Comparison of ENCODE assay signal across 8 cellular contexts in genomic region chr15:83010709-83011270, GRCh38. TPM values are rescaled to one million over a fixed set of nuclear protein-coding genes. Genes with fewer than 3 reads are reported as not detected.
A peak's percentile ranks its signal among the peaks of the same experiment; 100 is the strongest.
DNase-seq lines count a peak whose midpoint lies in the region; ATAC-seq, FAIRE-seq and TF ChIP-seq lines count a peak whose summit lies in the region.

No MANE protein-coding gene starts in this region.

- H4K20me1 ChIP-seq in keratinocyte (ENCODE audit: control insufficient read depth, extremely low read depth, insufficient read depth, low read length), result no peaks in the 10 kb centered on the region

- peak overlapping the region; percentile 87 for H3K27ac Mint-ChIP-seq in activated B cell treated with CpG ODN at 0.5 μM for 24 hours

- H3K9me3 ChIP-seq in keratinocyte (ENCODE audit: control insufficient read depth, low read depth, low read length), result no peaks in the 10 kb centered on the region

- no peaks in the 10 kb centered on the region for H3K27me3 ChIP-seq in keratinocyte (ENCODE audit: control insufficient read depth, extremely low read depth, insufficient read depth, low read length)

- H3K4me3 Mint-ChIP-seq in activated B cell treated with CpG ODN at 0.5 μM for 24 hours, result peak overlapping the region; percentile 97

- H3K4me3 ChIP-seq in keratinocyte (ENCODE audit: control insufficient read depth in 2 of 3, extremely low read depth in 1 of 3, insufficient read depth in 2 of 3, low read depth in 1 of 3, low read length in 3 of 3), result peak overlapping the region; percentile 77 to 94 (median 86)

- peak overlapping the region; percentile 93 for H3K4me2 ChIP-seq in keratinocyte (ENCODE audit: control insufficient read depth, extremely low read depth, insufficient read depth, low read depth, low read length)

- peak; percentile 20 for FAIRE-seq in keratinocyte (lab: Jason Lieb, UNC)

- TF ChIP-seq CTCF in activated B cell treated with CpG ODN at 0.5 μM for 24 hours (IDR thresholded peaks at IDR 0.05), result no peak
- TF ChIP-seq CTCF in keratinocyte (optimal IDR thresholded peaks at IDR 0.05 in 1 of 3, IDR thresholded peaks at IDR 0.05 in 1 of 3, conservative IDR thresholded peaks at IDR 0.05 in 1 of 3; ENCODE audit: extremely low read depth in 1 of 3, insufficient read depth in 2 of 3, low read length in 3 of 3), result peak; percentile 89 to 97 (median 96)

- H2AFZ ChIP-seq in keratinocyte (ENCODE audit: control insufficient read depth, low read length), result peak overlapping the region; percentile 92

- intact Hi-C loops in activated B cell treated with CpG ODN at 0.5 μM for 24 hours (cut with micrococcal nuclease), result loop anchor here (1.0 to 5.0 kb wide), 10 partner anchors 10 to 547 kb away; partner anchors contain the start of genes RAMAC, RPS17, TM6SF1 and WHAMM

- peaks cover 9 to 15% of the 10 kb centered on the region in 2 experiments for H3K36me3 ChIP-seq in keratinocyte (ENCODE audit: control insufficient read depth in 2 of 2, extremely low read depth in 1 of 2, insufficient read depth in 2 of 2, low read length in 2 of 2)

- H3K27me3 Mint-ChIP-seq in activated B cell treated with CpG ODN at 0.5 μM for 24 hours, result no peaks in the 10 kb centered on the region

- peak overlapping the region; percentile 74 for H3K27ac ChIP-seq in keratinocyte (ENCODE audit: control insufficient read depth, insufficient read depth, low read length)

- no peaks in the 10 kb centered on the region for H3K9me3 Mint-ChIP-seq in activated B cell treated with CpG ODN at 0.5 μM for 24 hours

- H3K9me1 ChIP-seq in keratinocyte (ENCODE audit: control insufficient read depth, extremely low read depth, insufficient read depth, low read length), result no peaks in the 10 kb centered on the region

- CTCF ChIA-PET in activated B cell treated with CpG ODN at 0.5 μM for 24 hours (lab: Charles Lee), result interaction anchor here (1.0 to 2.3 kb wide), 9 partner anchors 11 to 480 kb away, joined by 3 to 14 read pairs (median 7); partner anchors contain the start of genes BTBD1, RAMAC and RPS17

- H3K4me1 ChIP-seq in keratinocyte (ENCODE audit: control insufficient read depth, extremely low read depth, insufficient read depth, low read length), result peaks cover 14% of the 10 kb centered on the region

- peaks cover 40% of the 10 kb centered on the region for H3K4me1 Mint-ChIP-seq in activated B cell treated with CpG ODN at 0.5 μM for 24 hours

- peaks cover 26% of the 10 kb centered on the region for H3K79me2 ChIP-seq in keratinocyte (ENCODE audit: control insufficient read depth, insufficient read depth, low read length)

- POLR2A ChIA-PET in activated B cell treated with CpG ODN at 0.5 μM for 24 hours (lab: Charles Lee), result interaction anchor here (0.6 to 2.9 kb wide), 11 partner anchors 11 to 473 kb away, joined by 3 to 37 read pairs (median 11); partner anchors contain the start of genes BTBD1, RAMAC, RPS17 and WHAMM

- dilution Hi-C loops in keratinocyte (cut with MboI; ENCODE audit: extremely low pct_ligation_motif_present, low sequenced_read_pairs), result no loop called here

- peak overlapping the region; percentile 82 for H3K9ac ChIP-seq in keratinocyte (ENCODE audit: control insufficient read depth, extremely low read depth, insufficient read depth, low read length)

- H3K36me3 Mint-ChIP-seq in activated B cell treated with CpG ODN at 0.5 μM for 24 hours (ENCODE audit: low read depth), result peaks cover 39% of the 10 kb centered on the region

- DNase-seq in SIG-M5 treated with dmso at 0.1 percent for 504 hours (lab: John Stamatoyannopoulos, UW; ENCODE audit: unreplicated experiment), result peak; percentile 71
- DNase-seq in SIG-M5 (lab: John Stamatoyannopoulos, UW), result no peak
- DNase-seq in NCI-H2107 treated with DMSO at 0.1 percent for 48 hours (lab: John Stamatoyannopoulos, UW; ENCODE audit: unreplicated experiment), result peak; percentile 17
- peak; percentile 48 for DNase-seq in activated B cell treated with CpG ODN at 0.5 μM for 24 hours
- DNase-seq in cerebellar cortex (ENCODE audit: low spot score), result peak; percentile 76
- DNase-seq in keratinocyte (ENCODE audit: low read depth, low spot score), result no peak
- peak; percentile 51 to 68 for DNase-seq in stimulated activated CD4-positive, alpha-beta T cell treated with anti-CD3 and anti-CD28 coated beads, Interleukin-15, amount 100 ng/mL, for 1 hour (ENCODE audit: low read depth in 1 of 2, low spot score in 1 of 2)

- ATAC-seq in HG02981 (IDR thresholded peaks at IDR 0.05; ENCODE audit: unreplicated experiment) (peak; percentile 66), activated B cell treated with CpG ODN at 0.5 μM for 24 hours (ENCODE audit: low read depth) (peak; percentile 45)

RNA-seq across cellular contexts. Expression of gene C15orf40, which starts 0.6 kb away (rescaled TPM):
- 33.3 and 41.9 TPM in 2 replicates for total RNA-seq in activated B cell treated with CpG ODN at 0.5 μM for 24 hours
- 26.6 to 28.7 TPM (median 28.6 TPM) in 3 replicates for polyA plus RNA-seq in keratinocyte
- polyA plus RNA-seq in keratinocyte (2011; ENCODE audit: low read depth), result 7.1 TPM
- 15.5 and 21.1 TPM in 2 replicates for polyA plus RNA-seq in keratinocyte (2011; cell fraction: cytosol; rRNA removed)
- polyA plus RNA-seq in keratinocyte (2011; cell fraction: nucleus; rRNA removed), result 8.3 and 9.3 TPM in 2 replicates
- polyA plus RNA-seq in keratinocyte (2012; ENCODE audit: low replicate concordance), result 19.2 and 41.8 TPM in 2 replicates
- 4.1 to 6.5 TPM (median 6.0 TPM) in 3 replicates for polyA minus RNA-seq in keratinocyte
- 11.9 TPM for polyA minus RNA-seq in keratinocyte (2011; cell fraction: cytosol; rRNA and poly(A)+ RNA removed)
- polyA minus RNA-seq in keratinocyte (2011; cell fraction: nucleus; rRNA and poly(A)+ RNA removed), result 5.1 and 8.0 TPM in 2 replicates

RNA-seq across cellular contexts. Expression of gene RAMAC, which starts 24.8 kb away (rescaled TPM):
- total RNA-seq in activated B cell treated with CpG ODN at 0.5 μM for 24 hours, result 23.4 and 24.7 TPM in 2 replicates
- polyA plus RNA-seq in keratinocyte, result 24.6 to 35.3 TPM (median 27.8 TPM) in 3 replicates
- polyA plus RNA-seq in keratinocyte (2011; ENCODE audit: low read depth), result 31.5 TPM
- 20.0 and 28.7 TPM in 2 replicates for polyA plus RNA-seq in keratinocyte (2011; cell fraction: cytosol; rRNA removed)
- 12.0 and 17.1 TPM in 2 replicates for polyA plus RNA-seq in keratinocyte (2011; cell fraction: nucleus; rRNA removed)
- 24.4 and 32.8 TPM in 2 replicates for polyA plus RNA-seq in keratinocyte (2012; ENCODE audit: low replicate concordance)
- polyA minus RNA-seq in keratinocyte, result 5.1 to 14.8 TPM (median 13.3 TPM) in 3 replicates
- 13.4 TPM for polyA minus RNA-seq in keratinocyte (2011; cell fraction: cytosol; rRNA and poly(A)+ RNA removed)
- 5.1 and 6.8 TPM in 2 replicates for polyA minus RNA-seq in keratinocyte (2011; cell fraction: nucleus; rRNA and poly(A)+ RNA removed)

RNA-seq across cellular contexts. Expression of gene BTBD1, which starts 56.3 kb away (rescaled TPM):
- total RNA-seq in activated B cell treated with CpG ODN at 0.5 μM for 24 hours, result 47.9 and 54.2 TPM in 2 replicates
- 37.8 to 70.5 TPM (median 58.7 TPM) in 3 replicates for polyA plus RNA-seq in keratinocyte
- 30.1 TPM for polyA plus RNA-seq in keratinocyte (2011; ENCODE audit: low read depth)
- 42.4 and 82.9 TPM in 2 replicates for polyA plus RNA-seq in keratinocyte (2011; cell fraction: cytosol; rRNA removed)
- 32.7 and 39.3 TPM in 2 replicates for polyA plus RNA-seq in keratinocyte (2011; cell fraction: nucleus; rRNA removed)
- polyA plus RNA-seq in keratinocyte (2012; ENCODE audit: low replicate concordance), result 31.3 and 37.9 TPM in 2 replicates
- 12.1 to 78.3 TPM (median 44.4 TPM) in 3 replicates for polyA minus RNA-seq in keratinocyte
- 69.8 TPM for polyA minus RNA-seq in keratinocyte (2011; cell fraction: cytosol; rRNA and poly(A)+ RNA removed)
- 25.6 and 47.0 TPM in 2 replicates for polyA minus RNA-seq in keratinocyte (2011; cell fraction: nucleus; rRNA and poly(A)+ RNA removed)

RNA-seq across cellular contexts. Expression of gene HOMER2, which starts 58.3 kb away (rescaled TPM):
- total RNA-seq in activated B cell treated with CpG ODN at 0.5 μM for 24 hours, result 9.2 and 9.4 TPM in 2 replicates
- 9.6 to 12.4 TPM (median 11.3 TPM) in 3 replicates for polyA plus RNA-seq in keratinocyte
- 40.2 TPM for polyA plus RNA-seq in keratinocyte (2011; ENCODE audit: low read depth)
- polyA plus RNA-seq in keratinocyte (2011; cell fraction: cytosol; rRNA removed), result 11.2 and 12.5 TPM in 2 replicates
- 8.8 and 9.0 TPM in 2 replicates for polyA plus RNA-seq in keratinocyte (2011; cell fraction: nucleus; rRNA removed)
- polyA plus RNA-seq in keratinocyte (2012; ENCODE audit: low replicate concordance), result 10.3 and 15.1 TPM in 2 replicates
- polyA minus RNA-seq in keratinocyte, result 7.6 to 26.7 TPM (median 8.9 TPM) in 3 replicates
- 11.7 TPM for polyA minus RNA-seq in keratinocyte (2011; cell fraction: cytosol; rRNA and poly(A)+ RNA removed)
- polyA minus RNA-seq in keratinocyte (2011; cell fraction: nucleus; rRNA and poly(A)+ RNA removed), result 6.5 and 14.3 TPM in 2 replicates

Comparison
In these comparisons a context has a peak if more than half of its experiments do, and no peak if none do; other contexts are left out.
1. DNase-seq: peak in SIG-M5 treated with dmso at 0.1 percent for 504 hours (single experiment), NCI-H2107 treated with DMSO at 0.1 percent for 48 hours (single experiment), activated B cell treated with CpG ODN at 0.5 μM for 24 hours (single experiment), cerebellar cortex (single experiment) and stimulated activated CD4-positive, alpha-beta T cell treated with anti-CD3 and anti-CD28 coated beads, Interleukin-15, amount 100 ng/mL, for 1 hour (2 of 2); none in SIG-M5 (single experiment) and keratinocyte (single experiment).